ENCODE assay signal across 10 cellular contexts in the genomic region with DNA sequence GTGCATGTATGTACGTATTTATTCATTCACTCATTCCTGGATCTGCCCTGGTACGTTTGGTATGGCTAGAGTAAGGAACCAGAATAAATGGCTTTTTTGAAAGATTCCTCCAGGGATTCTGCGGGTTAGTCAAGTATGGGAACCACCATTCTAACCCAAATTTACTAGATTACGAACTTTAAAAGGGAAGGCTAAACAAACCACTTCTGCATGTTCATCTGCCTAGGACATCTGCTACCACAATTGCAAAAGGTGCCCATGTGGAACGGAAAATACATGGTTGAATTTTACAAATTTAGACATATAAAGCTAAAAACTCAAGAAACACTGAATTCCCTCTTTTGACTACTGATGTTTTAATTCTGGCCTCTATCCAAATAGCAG. TPM values are rescaled to one million over a fixed set of nuclear protein-coding genes. Genes with fewer than 3 reads are reported as not detected.
DNase-seq lines count a peak whose midpoint lies in the region; ATAC-seq and TF ChIP-seq lines count a peak whose summit lies in the region.
"Had no signal": no experiment of that assay in that cellular context is flagged by ENCODE, and none has a peak within 500 bp of the region (broad histone marks: within the 10 kb centered on the region; RNA-seq: fewer than 3 reads in every experiment).

No MANE protein-coding gene starts in this region.

- H3K27me3 ChIP-seq in Peyer's patch: no peaks in the 10 kb centered on the region
- H3K27me3 ChIP-seq in left lung: no peaks in the 10 kb centered on the region
- no peaks in the 10 kb centered on the region for H3K27me3 ChIP-seq in esophagus squamous epithelium

- H3K27ac ChIP-seq in Peyer's patch (peak overlapping the region; percentile 51 to 81 (median 64)), left lung (peak overlapping the region; percentile 40 to 89), esophagus squamous epithelium (peak overlapping the region in 2 of 4 donors; percentile 51 to 77)

- peaks cover 94% of the 10 kb centered on the region for H3K4me1 Mint-ChIP-seq in stimulated activated naive CD8-positive, alpha-beta T cell treated with anti-CD3 and anti-CD28 coated beads, Interleukin-15, Interleukin-2, amounts not matched to agents 100 ng/mL and 50 ng/mL, for 24 hours (ENCODE audit: low read depth)

- H3K9me3 Mint-ChIP-seq in stimulated activated naive CD8-positive, alpha-beta T cell treated with anti-CD3 and anti-CD28 coated beads, Interleukin-15, Interleukin-2, amounts not matched to agents 100 ng/mL and 50 ng/mL, for 24 hours: no peaks in the 10 kb centered on the region

- peaks cover 3 to 46% (median 15%) of the 10 kb centered on the region in 4 donors for H3K4me1 ChIP-seq in Peyer's patch
- peaks cover 5 to 89% of the 10 kb centered on the region in 2 donors for H3K4me1 ChIP-seq in left lung
- peaks cover 7 to 75% (median 33%) of the 10 kb centered on the region in 3 donors for H3K4me1 ChIP-seq in esophagus squamous epithelium

- H3K36me3 ChIP-seq in Peyer's patch (no peaks in the 10 kb centered on the region), left lung (no peaks in the 10 kb centered on the region), esophagus squamous epithelium (no peaks in the 10 kb centered on the region)

- DNase-seq in stimulated activated naive CD8-positive, alpha-beta T cell treated with anti-CD3 and anti-CD28 coated beads, Interleukin-15, Interleukin-2, amounts not matched to agents 100 U/mL and 50 U/mL, for 24 hours: no peak
- peak in 1 of 3 donors; percentile 16 for DNase-seq in Peyer's patch
- DNase-seq in left lung: no peak
- no peak for DNase-seq in cortex of kidney (lab: John Stamatoyannopoulos, UW)
- DNase-seq in posterior cingulate gyrus: no peak
- DNase-seq in esophagus squamous epithelium (lab: John Stamatoyannopoulos, UW): no peak
- DNase-seq: cerebellar nuclear complex, T1000 had no signal

- ATAC-seq in stimulated activated naive CD8-positive, alpha-beta T cell treated with anti-CD3 and anti-CD28 coated beads, Interleukin-15, Interleukin-2, amounts not matched to agents 100 U/mL and 50 U/mL, for 24 hours: no peak
- ATAC-seq in left lung: no peak
- ATAC-seq in HG02798 (IDR thresholded peaks at IDR 0.05; ENCODE audit: poor library complexity, unreplicated experiment): no peak

- H3K9me3 ChIP-seq in Peyer's patch (no peaks in the 10 kb centered on the region), left lung (no peaks in the 10 kb centered on the region), esophagus squamous epithelium (no peaks in the 10 kb centered on the region)

- WGBS in esophagus squamous epithelium, 2 donors: 48 to 89% methylated on average over 5 of the region's 5 CpGs

- H3K4me3 ChIP-seq in Peyer's patch (no peak overlapping the region), left lung (no peak overlapping the region), esophagus squamous epithelium (no peak overlapping the region)

- peaks cover 5% of the 10 kb centered on the region for H3K36me3 Mint-ChIP-seq in stimulated activated naive CD8-positive, alpha-beta T cell treated with anti-CD3 and anti-CD28 coated beads, Interleukin-15, Interleukin-2, amounts not matched to agents 100 ng/mL and 50 ng/mL, for 24 hours (ENCODE audit: low read depth)

- TF ChIP-seq CTCF in Peyer's patch (IDR thresholded peaks at IDR 0.05): no peak
- no peak for TF ChIP-seq CTCF in left lung (IDR thresholded peaks at IDR 0.05)
- no peak for TF ChIP-seq CTCF in esophagus squamous epithelium (IDR thresholded peaks at IDR 0.05)

- no peaks in the 10 kb centered on the region for H3K27me3 Mint-ChIP-seq in stimulated activated naive CD8-positive, alpha-beta T cell treated with anti-CD3 and anti-CD28 coated beads, Interleukin-15, Interleukin-2, amounts not matched to agents 100 ng/mL and 50 ng/mL, for 24 hours

- H3K27ac Mint-ChIP-seq in stimulated activated naive CD8-positive, alpha-beta T cell treated with anti-CD3 and anti-CD28 coated beads, Interleukin-15, Interleukin-2, amounts not matched to agents 100 ng/mL and 50 ng/mL, for 24 hours: peak overlapping the region; percentile 91

- H3K4me3 Mint-ChIP-seq in stimulated activated naive CD8-positive, alpha-beta T cell treated with anti-CD3 and anti-CD28 coated beads, Interleukin-15, Interleukin-2, amounts not matched to agents 100 ng/mL and 50 ng/mL, for 24 hours: peak overlapping the region; percentile 70

- intact Hi-C loops in left lung (cut with DNase I) (no loop called here), posterior cingulate gyrus (cut with DNase I) (no loop called here), esophagus squamous epithelium (cut with DNase I) (no loop called here)

- TF ChIP-seq POLR2A in Peyer's patch (IDR thresholded peaks at IDR 0.05) (no peak), esophagus squamous epithelium (IDR thresholded peaks at IDR 0.05) (no peak)

RNA-seq across cellular contexts. Expression of a gene that starts 22.1 kb away (rescaled TPM):
- total RNA-seq in Peyer's patch (100 to 1,000 TPM in 2 of 4 donors, 10 to 100 TPM in 2; 88.3 to 262 (median 109) TPM), left lung (10 to 100 TPM; 65.1 to 96.1 TPM), esophagus squamous epithelium (10 to 100 TPM; 42.1 to 86.7 (median 67.5) TPM)
